9 cellular contexts compared by ENCODE assay signal in genomic region chr17:58336456-58337094, GRCh38. TPM values are rescaled to one million over a fixed set of nuclear protein-coding genes. Genes with fewer than 3 reads are reported as not detected.
DNase-seq lines count a peak whose midpoint lies in the region; ATAC-seq and TF ChIP-seq lines count a peak whose summit lies in the region.
"Had no signal": no experiment of that assay in that cellular context is flagged by ENCODE, and none has a peak within 500 bp of the region (broad histone marks: within the 10 kb centered on the region; RNA-seq: fewer than 3 reads in every experiment).

No MANE protein-coding gene starts in this region.

- H3K4me3 ChIP-seq in iPS-20b (ENCODE audit: low read length) (no peak overlapping the region), suprapubic skin (no peak overlapping the region), brain microvascular endothelial cell (ENCODE audit: low read depth, low read length) (no peak overlapping the region), uterus (no peak overlapping the region)
- H3K4me3 ChIP-seq: mucosa of descending colon had no signal

- in situ Hi-C loops in brain microvascular endothelial cell (cut with HindIII; ENCODE audit: low pct_ligation_motif_present, low sequenced_read_pairs), result no loop called here

- intact Hi-C loops in activated CD4-positive, alpha-beta T cell treated with anti-CD3 and anti-CD28 coated beads, Interleukin-2, amount 10 ng/mL, durations not matched to agents 24 days and 14 days (cut with micrococcal nuclease), result loop anchor here (5.0 to 10.0 kb wide), 7 partner anchors 181 to 1506 kb away; partner anchors contain the start of genes PRR11, SKA2 and VEZF1
- intact Hi-C loops in uterus (cut with DNase I; ENCODE audit: low total_unique reads), result no loop called here

- H3K9me3 ChIP-seq in iPS-20b (ENCODE audit: insufficient read depth, low read depth, low read length) (no peaks in the 10 kb centered on the region), suprapubic skin (no peaks in the 10 kb centered on the region), uterus (no peaks in the 10 kb centered on the region)
- H3K9me3 ChIP-seq: mucosa of descending colon had no signal

- TF ChIP-seq POLR2A in suprapubic skin (IDR thresholded peaks at IDR 0.05), result no peak
- TF ChIP-seq POLR2A in uterus (IDR thresholded peaks at IDR 0.05), result no peak

- peak; percentile 77 for DNase-seq in activated CD4-positive, alpha-beta T cell treated with anti-CD3 and anti-CD28 coated beads, Interleukin-2, amount 10 ng/mL, durations not matched to agents 24 days and 14 days
- no peak for DNase-seq in activated CD4-positive, alpha-beta T cell treated with anti-CD3 and anti-CD28 coated beads, Interleukin-2, amount 50 U/mL, for 1 hour
- peak; percentile 50 for DNase-seq in activated CD8-positive, alpha-beta T cell treated with anti-CD3 and anti-CD28 coated beads, Interleukin-2, amount 10 ng/mL, durations not matched to agents 7 days and 5 days
- DNase-seq in suprapubic skin (ENCODE audit: low spot score in 2 of 2), result peak in 1 of 2 donors; percentile 59
- no peak for DNase-seq in SIG-M5 treated with dmso at 0.1 percent for 504 hours (lab: John Stamatoyannopoulos, UW; ENCODE audit: unreplicated experiment)
- DNase-seq in brain microvascular endothelial cell, result no peak
- DNase-seq in uterus, result no peak

- H3K27ac ChIP-seq in iPS-20b (ENCODE audit: low read length), result peak overlapping the region; percentile 50
- H3K27ac ChIP-seq in suprapubic skin, result peak overlapping the region; percentile 79
- no peak overlapping the region for H3K27ac ChIP-seq in brain microvascular endothelial cell
- H3K27ac ChIP-seq in uterus, result peak overlapping the region in 1 of 2 donors; percentile 83

- peaks cover 4% of the 10 kb centered on the region for H3K9me3 Mint-ChIP-seq in activated CD4-positive, alpha-beta T cell treated with anti-CD3 and anti-CD28 coated beads, Interleukin-2, amount 10 ng/mL, durations not matched to agents 24 days and 14 days
- no peaks in the 10 kb centered on the region for H3K9me3 Mint-ChIP-seq in activated CD8-positive, alpha-beta T cell treated with anti-CD3 and anti-CD28 coated beads, Interleukin-2, amount 10 ng/mL, durations not matched to agents 7 days and 5 days (ENCODE audit: insufficient read depth)

- peak overlapping the region; percentile 91 for H3K4me3 Mint-ChIP-seq in activated CD4-positive, alpha-beta T cell treated with anti-CD3 and anti-CD28 coated beads, Interleukin-2, amount 10 ng/mL, durations not matched to agents 24 days and 14 days
- H3K4me3 Mint-ChIP-seq in activated CD8-positive, alpha-beta T cell treated with anti-CD3 and anti-CD28 coated beads, Interleukin-2, amount 10 ng/mL, durations not matched to agents 7 days and 5 days, result peak overlapping the region; percentile 99

- H3K4me1 Mint-ChIP-seq in activated CD4-positive, alpha-beta T cell treated with anti-CD3 and anti-CD28 coated beads, Interleukin-2, amount 10 ng/mL, durations not matched to agents 24 days and 14 days, result peaks cover 54% of the 10 kb centered on the region
- peaks cover 33% of the 10 kb centered on the region for H3K4me1 Mint-ChIP-seq in activated CD8-positive, alpha-beta T cell treated with anti-CD3 and anti-CD28 coated beads, Interleukin-2, amount 10 ng/mL, durations not matched to agents 7 days and 5 days (ENCODE audit: low read depth)

- WGBS in suprapubic skin, result 31% methylated on average over 4 of the region's 5 CpGs

- H3K36me3 Mint-ChIP-seq in activated CD4-positive, alpha-beta T cell treated with anti-CD3 and anti-CD28 coated beads, Interleukin-2, amount 10 ng/mL, durations not matched to agents 24 days and 14 days (ENCODE audit: low read depth), result peaks cover 39% of the 10 kb centered on the region
- peaks cover 59% of the 10 kb centered on the region for H3K36me3 Mint-ChIP-seq in activated CD8-positive, alpha-beta T cell treated with anti-CD3 and anti-CD28 coated beads, Interleukin-2, amount 10 ng/mL, durations not matched to agents 7 days and 5 days (ENCODE audit: low read depth)

- CTCF ChIA-PET in activated CD8-positive, alpha-beta T cell treated with anti-CD3 and anti-CD28 coated beads, Interleukin-2, amount 10 ng/mL, durations not matched to agents 7 days and 5 days (lab: Charles Lee), result interaction anchor here (0.8 to 13.4 kb wide), 9 partner anchors 8 to 97 kb away, joined by 3 to 235 read pairs (median 12); partner anchors contain the start of genes RNF43 and SUPT4H1

- no peak for TF ChIP-seq EP300 in suprapubic skin (IDR thresholded peaks at IDR 0.05)

- H3K27me3 Mint-ChIP-seq in activated CD4-positive, alpha-beta T cell treated with anti-CD3 and anti-CD28 coated beads, Interleukin-2, amount 10 ng/mL, durations not matched to agents 24 days and 14 days, result peaks cover 4% of the 10 kb centered on the region
- H3K27me3 Mint-ChIP-seq in activated CD8-positive, alpha-beta T cell treated with anti-CD3 and anti-CD28 coated beads, Interleukin-2, amount 10 ng/mL, durations not matched to agents 7 days and 5 days (ENCODE audit: low read depth), result peaks cover 4% of the 10 kb centered on the region

- ATAC-seq in activated CD8-positive, alpha-beta T cell treated with anti-CD3 and anti-CD28 coated beads, Interleukin-2, amount 10 ng/mL, durations not matched to agents 7 days and 5 days, result no peak

- no peak for TF ChIP-seq CTCF in suprapubic skin (IDR thresholded peaks at IDR 0.05)
- no peak for TF ChIP-seq CTCF in brain microvascular endothelial cell (IDR thresholded peaks at IDR 0.05; ENCODE audit: low read depth, low read length, missing control alignments)
- no peak for TF ChIP-seq CTCF in uterus (IDR thresholded peaks at IDR 0.05)

- H3K4me1 ChIP-seq in iPS-20b (ENCODE audit: insufficient read depth, low read length) (peaks cover 23% of the 10 kb centered on the region), suprapubic skin (peaks cover 53% of the 10 kb centered on the region), uterus (no peaks in the 10 kb centered on the region)

- H3K36me3 ChIP-seq in iPS-20b (ENCODE audit: insufficient read depth, low read depth, low read length) (no peaks in the 10 kb centered on the region), suprapubic skin (no peaks in the 10 kb centered on the region), brain microvascular endothelial cell (replicated peaks) (no peaks in the 10 kb centered on the region), uterus (no peaks in the 10 kb centered on the region)

- H3K9ac ChIP-seq in iPS-20b (ENCODE audit: low read depth, low read length), result peak overlapping the region; percentile 80; the same call in 1 of the 2 replicates

- H3K27me3 ChIP-seq in iPS-20b (ENCODE audit: insufficient read depth, low read length), result peaks cover 13% of the 10 kb centered on the region; the same call in 1 of the 2 replicates
- H3K27me3 ChIP-seq in suprapubic skin, result no peaks in the 10 kb centered on the region
- H3K27me3 ChIP-seq in brain microvascular endothelial cell (replicated peaks), result no peaks in the 10 kb centered on the region
- no peaks in the 10 kb centered on the region for H3K27me3 ChIP-seq in uterus

- H3K27ac Mint-ChIP-seq in activated CD4-positive, alpha-beta T cell treated with anti-CD3 and anti-CD28 coated beads, Interleukin-2, amount 10 ng/mL, durations not matched to agents 24 days and 14 days, result peak overlapping the region; percentile 100
- H3K27ac Mint-ChIP-seq in activated CD8-positive, alpha-beta T cell treated with anti-CD3 and anti-CD28 coated beads, Interleukin-2, amount 10 ng/mL, durations not matched to agents 7 days and 5 days, result peak overlapping the region; percentile 92

- POLR2A ChIA-PET in activated CD8-positive, alpha-beta T cell treated with anti-CD3 and anti-CD28 coated beads, Interleukin-2, amount 10 ng/mL, durations not matched to agents 7 days and 5 days (lab: Charles Lee), result interaction anchor here (0.7 to 28.8 kb wide), 17 partner anchors 3 to 356 kb away, joined by 3 to 2649 read pairs (median 5); partner anchors contain the start of genes RAD51C, RNF43, SRSF1 and SUPT4H1

RNA-seq across cellular contexts. Expression of gene TSPOAP1, which starts 8.0 kb away (rescaled TPM):
- total RNA-seq in activated CD4-positive, alpha-beta T cell treated with anti-CD3 and anti-CD28 coated beads, Interleukin-2, amount 10 ng/mL, durations not matched to agents 24 days and 14 days, result 22.6 and 23.6 TPM in 2 replicates
- total RNA-seq in activated CD8-positive, alpha-beta T cell treated with anti-CD3 and anti-CD28 coated beads, Interleukin-2, amount 10 ng/mL, durations not matched to agents 7 days and 5 days, result 10 to 100 TPM; 45.8 to 51.5 TPM
- 10 to 100 TPM in 2 of 4 donors, 1 to 10 TPM in 2; 6.8 to 26.9 (median 12.4) TPM for total RNA-seq in suprapubic skin
- total RNA-seq in uterus, result 10 to 100 TPM in 3 of 4 donors, under 1 TPM in 1; 0.59 to 43.7 (median 32.4) TPM

RNA-seq across cellular contexts. Expression of gene SUPT4H1, which starts 15.4 kb away (rescaled TPM):
- total RNA-seq in activated CD4-positive, alpha-beta T cell treated with anti-CD3 and anti-CD28 coated beads, Interleukin-2, amount 10 ng/mL, durations not matched to agents 24 days and 14 days, result 139 and 143 TPM in 2 replicates
- total RNA-seq in activated CD8-positive, alpha-beta T cell treated with anti-CD3 and anti-CD28 coated beads, Interleukin-2, amount 10 ng/mL, durations not matched to agents 7 days and 5 days, result 10 to 100 TPM; 75.2 to 90.8 TPM
- total RNA-seq in suprapubic skin (10 to 100 TPM; 33.8 to 48.3 (median 40.3) TPM), uterus (100 to 1,000 TPM in 2 of 4 donors, 10 to 100 TPM in 2; 31.1 to 267 (median 98.1) TPM)

RNA-seq across cellular contexts. Expression of gene MPO, which starts 55.8 kb away (rescaled TPM):
- not detected in 2 replicates for total RNA-seq in activated CD4-positive, alpha-beta T cell treated with anti-CD3 and anti-CD28 coated beads, Interleukin-2, amount 10 ng/mL, durations not matched to agents 24 days and 14 days
- not detected for total RNA-seq in activated CD8-positive, alpha-beta T cell treated with anti-CD3 and anti-CD28 coated beads, Interleukin-2, amount 10 ng/mL, durations not matched to agents 7 days and 5 days
- total RNA-seq in suprapubic skin (not detected), uterus (10 to 100 TPM in 1 of 4 donors, under 1 TPM in 1, not detected in 2; 0.79 to 21.7 TPM)

Comparison
In these comparisons a context has a peak if more than half of its experiments do, and no peak if none do; other contexts are left out.
1. DNase-seq: peak in activated CD4-positive, alpha-beta T cell treated with anti-CD3 and anti-CD28 coated beads, Interleukin-2, amount 10 ng/mL, durations not matched to agents 24 days and 14 days (single experiment) and activated CD8-positive, alpha-beta T cell treated with anti-CD3 and anti-CD28 coated beads, Interleukin-2, amount 10 ng/mL, durations not matched to agents 7 days and 5 days (single experiment); none in activated CD4-positive, alpha-beta T cell treated with anti-CD3 and anti-CD28 coated beads, Interleukin-2, amount 50 U/mL, for 1 hour (single experiment), SIG-M5 treated with dmso at 0.1 percent for 504 hours (single experiment), brain microvascular endothelial cell (single experiment) and uterus (0 of 2).